Comparison of ENCODE assay signal across 24 cellular contexts in the genomic region with DNA sequence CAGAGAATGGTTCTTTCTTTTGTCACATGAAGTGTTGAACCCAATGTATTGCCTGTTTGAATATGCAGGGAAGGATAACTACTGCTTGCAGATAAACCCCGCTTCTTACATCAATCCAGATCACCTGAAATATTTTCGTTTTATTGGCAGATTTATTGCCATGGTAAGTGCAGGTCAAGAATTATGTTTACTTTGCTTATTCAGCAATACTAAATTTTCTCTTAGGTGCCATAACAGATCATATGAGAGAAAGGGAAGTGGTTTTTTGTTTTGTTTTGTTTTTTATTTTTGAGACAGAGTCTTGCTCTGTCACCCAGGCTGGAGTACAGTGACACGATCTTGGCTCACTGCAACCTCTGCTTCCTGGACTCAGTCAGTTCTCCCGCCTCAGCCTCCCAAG.
"Had no signal": no experiment of that assay in that cellular context is flagged by ENCODE, and none has a peak within 500 bp of the region (broad histone marks: within the 10 kb centered on the region; RNA-seq: fewer than 3 reads in every experiment).

No MANE protein-coding gene starts in this region.

- DNase-seq: activated B cell treated with CpG ODN at 0.5 μM for 24 hours; activated CD4-positive, alpha-beta memory T cell treated with anti-CD3 and anti-CD28 coated beads, Interleukin-2, amount 10 ng/mL, durations not matched to agents 7 days and 5 days; activated CD4-positive, alpha-beta T cell treated with anti-CD3 and anti-CD28 coated beads for 1 hour; activated CD4-positive, alpha-beta T cell treated with anti-CD3 and anti-CD28 coated beads, Interleukin-2, amount 10 ng/mL, durations not matched to agents 24 days and 14 days; activated gamma-delta T cell treated with Interleukin-2 at 50 U/mL for 16 hours; activated T-cell treated with anti-CD3 and anti-CD28 coated beads for 4 hours; activated T-cell treated with anti-CD3 and anti-CD28 coated beads, Interleukin-2, amount 50 U/mL, for 48 hours; aorta; caudate nucleus; Kasumi-1; NCI-H1048; NCI-H146; NCI-H187 treated with DMSO at 0.1 percent for 48 hours; NCI-H2081 treated with DMSO at 0.1 percent for 48 hours; NCI-H446; NCI-H524 treated with DMSO at 0.1 percent for 48 hours; NCI-H774; SIG-M5; T-helper 17 cell; T1000 had no signal

- H3K4me1 ChIP-seq: breast epithelium had no signal

- H3K27me3 ChIP-seq: breast epithelium had no signal

- H3K27ac ChIP-seq: breast epithelium had no signal

- H3K4me3 ChIP-seq: breast epithelium had no signal

- H3K9me3 Mint-ChIP-seq: activated naive CD4-positive, alpha-beta T cell treated with anti-CD3 and anti-CD28 coated beads, Interleukin-2, amount 50 U/mL, for 24 hours had no signal

- ATAC-seq: T-helper 17 cell had no signal

- H3K27me3 Mint-ChIP-seq: activated B cell treated with CpG ODN at 0.5 μM for 24 hours; activated CD4-positive, alpha-beta memory T cell treated with anti-CD3 and anti-CD28 coated beads, Interleukin-2, amount 10 ng/mL, durations not matched to agents 7 days and 5 days; activated CD4-positive, alpha-beta T cell treated with anti-CD3 and anti-CD28 coated beads, Interleukin-2, amount 10 ng/mL, durations not matched to agents 24 days and 14 days; activated naive CD4-positive, alpha-beta T cell treated with anti-CD3 and anti-CD28 coated beads, Interleukin-2, amount 50 U/mL, for 24 hours; T-helper 17 cell had no signal

- FAIRE-seq: TTC549 had no signal

- H3K27ac Mint-ChIP-seq: activated B cell treated with CpG ODN at 0.5 μM for 24 hours; activated CD4-positive, alpha-beta memory T cell treated with anti-CD3 and anti-CD28 coated beads, Interleukin-2, amount 10 ng/mL, durations not matched to agents 7 days and 5 days; activated CD4-positive, alpha-beta T cell treated with anti-CD3 and anti-CD28 coated beads, Interleukin-2, amount 10 ng/mL, durations not matched to agents 24 days and 14 days; activated naive CD4-positive, alpha-beta T cell treated with anti-CD3 and anti-CD28 coated beads, Interleukin-2, amount 50 U/mL, for 24 hours; activated T-helper 2 cell treated with anti-CD3 and anti-CD28 coated beads, Interferon-gamma antibody, Interleukin-2, Interleukin-4, amounts not matched to agents 10 μg/mL and 5 μg/mL and 100 μg/mL, durations not matched to agents 14 hours and 24 hours and 36 hours; T-helper 17 cell had no signal

- H3K9me3 ChIP-seq: breast epithelium had no signal

- H3K36me3 ChIP-seq: breast epithelium had no signal

- H3K4me3 Mint-ChIP-seq: activated B cell treated with CpG ODN at 0.5 μM for 24 hours; activated CD4-positive, alpha-beta memory T cell treated with anti-CD3 and anti-CD28 coated beads, Interleukin-2, amount 10 ng/mL, durations not matched to agents 7 days and 5 days; activated CD4-positive, alpha-beta T cell treated with anti-CD3 and anti-CD28 coated beads, Interleukin-2, amount 10 ng/mL, durations not matched to agents 24 days and 14 days; activated naive CD4-positive, alpha-beta T cell treated with anti-CD3 and anti-CD28 coated beads, Interleukin-2, amount 50 U/mL, for 24 hours; T-helper 17 cell had no signal
